In genomic region chr2:108719149-108720044, GRCh38 we compare ENCODE assay signal across 8 cellular contexts. TPM values are rescaled to one million over a fixed set of nuclear protein-coding genes. Genes with fewer than 3 reads are reported as not detected.
A peak's percentile ranks its signal among the peaks of the same experiment; 100 is the strongest.
DNase-seq lines count a peak whose midpoint lies in the region; ATAC-seq and TF ChIP-seq lines count a peak whose summit lies in the region.

Gene RANBP2 (plus strand): TSS chr2:108719482. CDS start chr2:108719607, 125 bp downstream.

- CTCF ChIA-PET in BJ (lab: Yijun Ruan, JAX): interaction anchor here (0.6 to 0.7 kb wide), 2 partner anchors 91 to 676 kb away, joined by 3 read pairs; no protein-coding TSS in a partner anchor
- CTCF ChIA-PET in activated CD4-positive, alpha-beta T cell treated with anti-CD3 and anti-CD28 coated beads for 36 hours (lab: Charles Lee): interaction anchor here (0.6 to 1.3 kb wide), 3 partner anchors 89 to 149 kb away, joined by 3 to 4 read pairs (median 3); no protein-coding TSS in a partner anchor

- H3K36me3 Mint-ChIP-seq in activated CD4-positive, alpha-beta T cell treated with anti-CD3 and anti-CD28 coated beads for 36 hours (ENCODE audit: low read depth): peaks cover 11% of the 10 kb centered on the region
- H3K36me3 Mint-ChIP-seq in chondrocyte (ENCODE audit: low read depth): no peaks in the 10 kb centered on the region

- ATAC-seq in HG03457 (IDR thresholded peaks at IDR 0.05; ENCODE audit: unreplicated experiment): peak; percentile 99
- ATAC-seq in activated CD4-positive, alpha-beta T cell treated with anti-CD3 and anti-CD28 coated beads for 36 hours: peak; percentile 97

- POLR2A ChIA-PET in BJ (lab: Charles Lee): no interaction called here
- POLR2A ChIA-PET in activated CD4-positive, alpha-beta T cell treated with anti-CD3 and anti-CD28 coated beads for 36 hours (lab: Charles Lee): no interaction called here

- no peak for TF ChIP-seq CTCF in BJ (IDR thresholded peaks at IDR 0.05; ENCODE audit: insufficient read depth, low read depth, low read length)
- TF ChIP-seq CTCF in chondrocyte (IDR thresholded peaks at IDR 0.05): no peak
- TF ChIP-seq CTCF in kidney epithelial cell (IDR thresholded peaks at IDR 0.05; ENCODE audit: insufficient read depth, low read length, poor library complexity, severe bottlenecking): no peak

- DNase-seq in BJ (ENCODE audit: low read depth) (peak; percentile 88), GM19240 (ENCODE audit: insufficient read length, low spot score) (peak; percentile 78), NCI-H524 (lab: John Stamatoyannopoulos, UW) (peak; percentile 84 to 94), chondrocyte (ENCODE audit: low spot score) (peak; percentile 99), kidney epithelial cell (ENCODE audit: low read depth) (peak; percentile 91)
- peak; percentile 97 for DNase-seq in activated CD4-positive, alpha-beta T cell treated with anti-CD3 and anti-CD28 coated beads for 36 hours
- peak; percentile 96 for DNase-seq in stimulated activated CD4-positive, alpha-beta T cell treated with anti-CD3 and anti-CD28 coated beads, Interleukin-15, amount 100 ng/mL, for 24 hours

- H3K4me1 Mint-ChIP-seq in activated CD4-positive, alpha-beta T cell treated with anti-CD3 and anti-CD28 coated beads for 36 hours: peaks cover 15% of the 10 kb centered on the region
- H3K4me1 Mint-ChIP-seq in chondrocyte (ENCODE audit: low read depth): peaks cover 28% of the 10 kb centered on the region

- peak within 1 kb of the TSS; percentile 93 for H3K4me3 Mint-ChIP-seq in activated CD4-positive, alpha-beta T cell treated with anti-CD3 and anti-CD28 coated beads for 36 hours
- H3K4me3 Mint-ChIP-seq in chondrocyte (ENCODE audit: unreplicated experiment): peak within 1 kb of the TSS; percentile 80

- H3K27me3 ChIP-seq in BJ (ENCODE audit: control insufficient read depth, insufficient read depth, low read length) (no peaks in the 10 kb centered on the region), kidney epithelial cell (ENCODE audit: control insufficient read depth, insufficient read depth, low read length) (no peaks in the 10 kb centered on the region)

- H3K36me3 ChIP-seq in BJ (ENCODE audit: control insufficient read depth, insufficient read depth, low read length) (no peaks in the 10 kb centered on the region), kidney epithelial cell (ENCODE audit: control insufficient read depth, insufficient read depth, low read length) (no peaks in the 10 kb centered on the region)

- intact Hi-C loops in activated CD4-positive, alpha-beta T cell treated with anti-CD3 and anti-CD28 coated beads for 36 hours (cut with DNase I, micrococcal nuclease): loop anchor here (1.0 to 5.0 kb wide), 6 partner anchors 67 to 270 kb away; partner anchors contain the start of genes CCDC138 (in 1 of the 2), GCC2 (in 1 of the 2) and LIMS1 (in 1 of the 2)

- no peaks in the 10 kb centered on the region for H3K27me3 Mint-ChIP-seq in activated CD4-positive, alpha-beta T cell treated with anti-CD3 and anti-CD28 coated beads for 36 hours
- H3K27me3 Mint-ChIP-seq in chondrocyte (ENCODE audit: low read depth): no peaks in the 10 kb centered on the region

- H3K27ac Mint-ChIP-seq in activated CD4-positive, alpha-beta T cell treated with anti-CD3 and anti-CD28 coated beads for 36 hours: peak within 1 kb of the TSS; percentile 98
- H3K27ac Mint-ChIP-seq in chondrocyte (ENCODE audit: unreplicated experiment): peak within 1 kb of the TSS; percentile 95

- peak within 1 kb of the TSS; percentile 76 for H3K4me3 ChIP-seq in BJ (ENCODE audit: low read depth, low read length)
- H3K4me3 ChIP-seq in kidney epithelial cell (ENCODE audit: low read depth, low read length): peak within 1 kb of the TSS; percentile 83

- H3K9me3 Mint-ChIP-seq in activated CD4-positive, alpha-beta T cell treated with anti-CD3 and anti-CD28 coated beads for 36 hours (ENCODE audit: low read depth): no peaks in the 10 kb centered on the region
- H3K9me3 Mint-ChIP-seq in chondrocyte (ENCODE audit: low read depth): no peaks in the 10 kb centered on the region

RNA-seq across cellular contexts. Expression of gene RANBP2, which starts in this region (rescaled TPM):
- 5.9 and 16.2 TPM in 2 replicates for polyA plus RNA-seq in BJ (2011; rRNA removed)
- polyA minus RNA-seq in BJ (2011; rRNA and poly(A)+ RNA removed): 13.8 and 19.0 TPM in 2 replicates
- total RNA-seq in activated CD4-positive, alpha-beta T cell treated with anti-CD3 and anti-CD28 coated beads for 36 hours: 10 to 100 TPM; 68.1 to 77.1 TPM
- total RNA-seq in chondrocyte: 48.8 to 67.6 TPM (median 52.7 TPM) in 3 replicates
- total RNA-seq in kidney epithelial cell: 53.2 and 56.4 TPM in 2 replicates

Comparison
In these comparisons a context has a peak if more than half of its experiments do, and no peak if none do; other contexts are left out.
1. Peak in every context shown above with its lines: DNase-seq, ATAC-seq and H3K4me3 ChIP-seq.